ENCODE assay signal across 1 cellular context in genomic region chr10:103966671-103967432, GRCh38.
TF ChIP-seq lines count a peak whose summit lies in the region.

Gene SLK (plus strand): TSS chr10:103967140. CDS start chr10:103967746, 606 bp downstream.

TF ChIP-seq in K562, 482 proteins besides CTCF, POLR2A, EP300 and RAD21 (continued from another document):
- TF ChIP-seq E2F6 (IDR thresholded peaks at IDR 0.05; ENCODE audit: borderline replicate concordance in 1 of 2, extremely low read depth in 1 of 2, insufficient read depth in 1 of 2, insufficient read length in 1 of 2, low read depth in 1 of 2, low read length in 1 of 2, poor library complexity in 1 of 2, severe bottlenecking in 1 of 2) (peak in 1 of 2 experiments; percentile 55), NRF1 (conservative IDR thresholded peaks at IDR 0.05 in 1 of 2, IDR thresholded peaks at IDR 0.05 in 1 of 2) (peak; percentile 89 to 92), ZNF41 (CRISPR knock-in tag; conservative IDR thresholded peaks at IDR 0.05) (0 out of 2 replicates have a peak, but pooled peaks have one; percentile 19), RFX1 (IDR thresholded peaks at IDR 0.05) (no peak), ARID4B (CRISPR knock-in tag; IDR thresholded peaks at IDR 0.05) (peak; percentile 54), NONO (IDR thresholded peaks at IDR 0.05; ENCODE audit: low read depth in 2 of 2, low read length in 1 of 2) (peak; percentile 46 to 47; a peak in 1 of 4 replicates), POLR2AphosphoS5 (IDR thresholded peaks at IDR 0.05; ENCODE audit: control insufficient read depth, insufficient read depth, low read depth, low read length) (peak; percentile 56)
TF ChIP-seq in K562: peak in this region for 77.
